Comparison of ENCODE assay signal across 9 cellular contexts in genomic region chr7:100629117-100629711, GRCh38. TPM values are rescaled to one million over a fixed set of nuclear protein-coding genes. Genes with fewer than 3 reads are reported as not detected.
DNase-seq lines count a peak whose midpoint lies in the region; ATAC-seq, FAIRE-seq and TF ChIP-seq lines count a peak whose summit lies in the region.
"Had no signal": no experiment of that assay in that cellular context is flagged by ENCODE, and none has a peak within 500 bp of the region (broad histone marks: within the 10 kb centered on the region; RNA-seq: fewer than 3 reads in every experiment).

No MANE protein-coding gene starts in this region.

- in situ Hi-C loops in GM13976 (cut with MboI; ENCODE audit: low sequenced_read_pairs, unreplicated experiment), result no loop called here

- no peak overlapping the region for H3K4me3 ChIP-seq in AG10803 (ENCODE audit: low read length)
- no peak overlapping the region for H3K4me3 ChIP-seq in fibroblast of mammary gland (ENCODE audit: control insufficient read depth, low read depth, low read length)
- H3K4me3 ChIP-seq: upper lobe of left lung had no signal

- no peak for ATAC-seq in HG03571 (IDR thresholded peaks at IDR 0.05; ENCODE audit: unreplicated experiment)
- no peak for ATAC-seq in GM18511 (IDR thresholded peaks at IDR 0.05; ENCODE audit: unreplicated experiment)

- no peak for DNase-seq in AG10803 (ENCODE audit: low read depth)
- DNase-seq in GM13976 (ENCODE audit: low spot score), result peak; percentile 70
- peak; percentile 16 for DNase-seq in RPMI7951 (ENCODE audit: low read depth)
- DNase-seq in fibroblast of mammary gland (ENCODE audit: low read depth), result peak; percentile 25
- no peak for DNase-seq in RCC 7860 (ENCODE audit: low spot score)
- DNase-seq in inferior parietal cortex (ENCODE audit: extremely low spot score), result no peak

- TF ChIP-seq CTCF in AG10803 (conservative IDR thresholded peaks at IDR 0.05; ENCODE audit: low read length) (peak; percentile 26), GM13976 (IDR thresholded peaks at IDR 0.05; ENCODE audit: borderline replicate concordance, control extremely low read depth, extremely low read depth, insufficient read depth, missing control alignments) (peak; percentile 41), fibroblast of mammary gland (conservative IDR thresholded peaks at IDR 0.05; ENCODE audit: control insufficient read depth, insufficient read depth, low read depth, low read length) (peak; percentile 41)

- FAIRE-seq in RCC 7860 (lab: Jason Lieb, UNC), result no peak

RNA-seq across cellular contexts. Expression of gene TFR2, which starts 12.1 kb away (rescaled TPM):
- 0.12 and 0.98 TPM in 2 replicates for total RNA-seq in RPMI7951 (2014; rRNA removed; shearing (Covaris generic))

RNA-seq across cellular contexts. Expression of gene MOSPD3, which starts 16.9 kb away (rescaled TPM):
- total RNA-seq in RPMI7951 (2014; rRNA removed; shearing (Covaris generic)), result 19.7 and 28.7 TPM in 2 replicates

RNA-seq across cellular contexts. Expression of gene ACTL6B, which starts 27.0 kb away (rescaled TPM):
- not detected in 2 replicates for total RNA-seq in RPMI7951 (2014; rRNA removed; shearing (Covaris generic))
- total RNA-seq: upper lobe of left lung had no signal

RNA-seq across cellular contexts. Expression of gene PCOLCE, which starts 27.1 kb away (rescaled TPM):
- 175 and 237 TPM in 2 replicates for total RNA-seq in RPMI7951 (2014; rRNA removed; shearing (Covaris generic))

RNA-seq across cellular contexts. Expression of gene FBXO24, which starts 43.1 kb away (rescaled TPM):
- 0.49 and 0.72 TPM in 2 replicates for total RNA-seq in RPMI7951 (2014; rRNA removed; shearing (Covaris generic))

Comparison
In these comparisons a context has a peak if more than half of its experiments do, and no peak if none do; other contexts are left out.
1. DNase-seq: peak in GM13976 (single experiment), RPMI7951 (single experiment) and fibroblast of mammary gland (single experiment); none in AG10803 (single experiment), RCC 7860 (single experiment) and inferior parietal cortex (single experiment).
2. Peak in every context shown above with its lines, with median percentiles within 50 percentile points of each other: CTCF ChIP-seq.